In genomic region chr16:89536886-89537548, GRCh38 we compare ENCODE assay signal across 23 cellular contexts. TPM values are rescaled to one million over a fixed set of nuclear protein-coding genes. Genes with fewer than 3 reads are reported as not detected.
DNase-seq lines count a peak whose midpoint lies in the region; ATAC-seq and TF ChIP-seq lines count a peak whose summit lies in the region.
"Had no signal": no experiment of that assay in that cellular context is flagged by ENCODE, and none has a peak within 500 bp of the region (broad histone marks: within the 10 kb centered on the region; RNA-seq: fewer than 3 reads in every experiment).

No MANE protein-coding gene starts in this region.

- DNase-seq in A673 (ENCODE audit: low spot score) (peak; percentile 37), T-cell (no peak), fibroblast of pulmonary artery (ENCODE audit: low read depth) (peak; percentile 13), NCI-H1092 treated with DMSO at 0.1 percent for 48 hours (lab: John Stamatoyannopoulos, UW) (no peak), AML-193 (lab: John Stamatoyannopoulos, UW) (no peak)
- DNase-seq in naive thymus-derived CD4-positive, alpha-beta T cell: no peak
- DNase-seq: activated CD8-positive, alpha-beta memory T cell treated with anti-CD3 and anti-CD28 coated beads for 24 hours; activated T-cell treated with anti-CD3 and anti-CD28 coated beads, Interleukin-2, amount 50 U/mL, for 48 hours; CD4-positive, CD25-positive, alpha-beta regulatory T cell; DND-41; naive B cell; NCI-H1930; NCI-H446; psoas muscle; stimulated activated CD4-positive, alpha-beta T cell treated with anti-CD3 and anti-CD28 coated beads, Interleukin-4, amount 100 ng/mL, for 24 hours; T-helper 9 cell had no signal

- no peak overlapping the region for H3K27ac ChIP-seq in A673 (ENCODE audit: low read depth, low read length, poor library complexity, severe bottlenecking)
- H3K27ac ChIP-seq in naive thymus-derived CD4-positive, alpha-beta T cell (ENCODE audit: low read depth, low read length): peak overlapping the region; percentile 16
- H3K27ac ChIP-seq: A549, breast epithelium, psoas muscle, SK-N-MC had no signal

- no peaks in the 10 kb centered on the region for H3K27me3 ChIP-seq in A673 (replicated peaks; ENCODE audit: insufficient read depth, low read depth, low read length, poor library complexity)
- no peaks in the 10 kb centered on the region for H3K27me3 ChIP-seq in naive thymus-derived CD4-positive, alpha-beta T cell (ENCODE audit: control insufficient read depth in 2 of 2, insufficient read depth in 2 of 2, low read length in 2 of 2)
- H3K27me3 ChIP-seq: breast epithelium had no signal

- peaks cover 22 to 30% (median 23%) of the 10 kb centered on the region in 3 donors for H3K4me1 Mint-ChIP-seq in T-cell
- peaks cover 17 to 27% (median 24%) of the 10 kb centered on the region in 7 donors for H3K4me1 Mint-ChIP-seq in naive thymus-derived CD4-positive, alpha-beta T cell

- peaks cover 19% of the 10 kb centered on the region for H3K36me3 Mint-ChIP-seq in T-cell
- H3K36me3 Mint-ChIP-seq in naive thymus-derived CD4-positive, alpha-beta T cell: peaks cover 0 to 15% (median 8%) of the 10 kb centered on the region in 5 donors

- no peak for TF ChIP-seq CTCF in A673 (conservative IDR thresholded peaks at IDR 0.05; ENCODE audit: low read depth, low read length)
- TF ChIP-seq CTCF in fibroblast of pulmonary artery (IDR thresholded peaks at IDR 0.05; ENCODE audit: low read length, missing control alignments): no peak

- POLR2A ChIA-PET in A673 (lab: Charles Lee; ENCODE audit: low non-redundant PET): no interaction called here
- POLR2A ChIA-PET in T-cell (lab: Charles Lee): no interaction called here
- POLR2A ChIA-PET in naive thymus-derived CD4-positive, alpha-beta T cell (lab: Charles Lee): interaction anchor here (0.6 to 1.4 kb wide), 4 partner anchors 12 to 332 kb away, joined by 3 to 4 read pairs (median 4); no protein-coding TSS in a partner anchor

- H3K36me3 ChIP-seq in A673 (ENCODE audit: insufficient read depth, low read length, poor library complexity, severe bottlenecking): peaks cover 26% of the 10 kb centered on the region
- H3K36me3 ChIP-seq in naive thymus-derived CD4-positive, alpha-beta T cell (ENCODE audit: control insufficient read depth in 2 of 3, insufficient read depth in 3 of 3, low read length in 3 of 3): peaks cover 0 to 50% (median 8%) of the 10 kb centered on the region in 3 experiments

- intact Hi-C loops in A673 (cut with micrococcal nuclease; ENCODE audit: unreplicated experiment): no loop called here
- intact Hi-C loops in naive thymus-derived CD4-positive, alpha-beta T cell (cut with micrococcal nuclease): no loop called here

- ATAC-seq in T-cell (replicated peaks in 1 of 4) (no peak), HG03342 (IDR thresholded peaks at IDR 0.05; ENCODE audit: unreplicated experiment) (no peak), GM18858 (IDR thresholded peaks at IDR 0.05; ENCODE audit: unreplicated experiment) (no peak)
- no peak for ATAC-seq in naive thymus-derived CD4-positive, alpha-beta T cell
- ATAC-seq: A549, psoas muscle had no signal

- peak overlapping the region; percentile 39 to 69 for H3K27ac Mint-ChIP-seq in T-cell
- H3K27ac Mint-ChIP-seq in naive thymus-derived CD4-positive, alpha-beta T cell: peak overlapping the region; percentile 38 to 90 (median 73)
- H3K27ac Mint-ChIP-seq: activated naive CD8-positive, alpha-beta T cell; CD4-positive, CD25-positive, alpha-beta regulatory T cell had no signal

- CTCF ChIA-PET in A673 (lab: Charles Lee) (no interaction called here), T-cell (lab: Charles Lee) (no interaction called here)
- CTCF ChIA-PET in naive thymus-derived CD4-positive, alpha-beta T cell (lab: Charles Lee): interaction anchor here (1.0 kb wide), 1 partner anchor 12 kb away, joined by 3 read pairs; no protein-coding TSS in a partner anchor

- H3K4me1 ChIP-seq in A673 (ENCODE audit: insufficient read depth, low read length, poor library complexity, severe bottlenecking): no peaks in the 10 kb centered on the region
- peaks cover 9 to 22% of the 10 kb centered on the region in 2 donors for H3K4me1 ChIP-seq in naive thymus-derived CD4-positive, alpha-beta T cell (ENCODE audit: control insufficient read depth in 2 of 2, insufficient read depth in 2 of 2, low read length in 2 of 2)
- H3K4me1 ChIP-seq: A549, breast epithelium had no signal

- H3K9me3 ChIP-seq in A673 (ENCODE audit: low read depth, low read length, poor library complexity, severe bottlenecking): no peaks in the 10 kb centered on the region
- no peaks in the 10 kb centered on the region for H3K9me3 ChIP-seq in naive thymus-derived CD4-positive, alpha-beta T cell (ENCODE audit: control insufficient read depth in 2 of 3, low read length in 3 of 3)
- H3K9me3 ChIP-seq: A549, breast epithelium, psoas muscle had no signal

- no peak overlapping the region for H3K4me3 Mint-ChIP-seq in T-cell
- H3K4me3 Mint-ChIP-seq in naive thymus-derived CD4-positive, alpha-beta T cell: peak overlapping the region in 1 of 10 donors; percentile 2
- H3K4me3 Mint-ChIP-seq: activated naive CD8-positive, alpha-beta T cell; CD4-positive, CD25-positive, alpha-beta regulatory T cell; naive B cell had no signal

- no TSS peak for BruUV-seq in A673 (replicated peaks; lab: Mats Ljungman, UMichigan)

- no peak overlapping the region for H3K4me3 ChIP-seq in A673 (ENCODE audit: low read depth, low read length, poor library complexity, severe bottlenecking)
- H3K4me3 ChIP-seq in fibroblast of pulmonary artery (replicated peaks; ENCODE audit: low read depth, low read length): no peak overlapping the region
- H3K4me3 ChIP-seq in naive thymus-derived CD4-positive, alpha-beta T cell (ENCODE audit: low read length): no peak overlapping the region
- H3K4me3 ChIP-seq: A549, breast epithelium, psoas muscle, SK-N-MC had no signal

- no peaks in the 10 kb centered on the region for H3K9me3 Mint-ChIP-seq in T-cell
- H3K9me3 Mint-ChIP-seq in naive thymus-derived CD4-positive, alpha-beta T cell: no peaks in the 10 kb centered on the region
- H3K9me3 Mint-ChIP-seq: CD4-positive, CD25-positive, alpha-beta regulatory T cell had no signal

- H3K27me3 Mint-ChIP-seq in T-cell: no peaks in the 10 kb centered on the region
- H3K27me3 Mint-ChIP-seq in naive thymus-derived CD4-positive, alpha-beta T cell: no peaks in the 10 kb centered on the region
- H3K27me3 Mint-ChIP-seq: activated naive CD8-positive, alpha-beta T cell; CD4-positive, CD25-positive, alpha-beta regulatory T cell; naive B cell had no signal

RNA-seq across cellular contexts. Expression of gene RPL13, which starts 23.5 kb away (rescaled TPM):
- total RNA-seq in A673 (2021): 2,140 and 2,205 TPM in 2 replicates
- total RNA-seq in T-cell: 1,000 to 10,000 TPM; 4,444 to 6,530 (median 5,942) TPM
- total RNA-seq in naive thymus-derived CD4-positive, alpha-beta T cell: 1,000 to 10,000 TPM; 2,239 to 5,631 (median 5,332) TPM
- 1,000 to 10,000 TPM; 6,375 to 8,810 TPM for polyA plus RNA-seq in naive thymus-derived CD4-positive, alpha-beta T cell

RNA-seq across cellular contexts. Expression of gene SPG7, which starts 28.8 kb away (rescaled TPM):
- total RNA-seq in A673 (2021) (100 and 113 TPM in 2 replicates), T-cell (100 to 1,000 TPM; 161 to 203 (median 184) TPM)
- total RNA-seq in naive thymus-derived CD4-positive, alpha-beta T cell: 100 to 1,000 TPM; 129 to 181 (median 170) TPM
- polyA plus RNA-seq in naive thymus-derived CD4-positive, alpha-beta T cell: 10 to 100 TPM; 48.6 to 56.6 TPM

RNA-seq across cellular contexts. Expression of gene CPNE7, which starts 38.5 kb away (rescaled TPM):
- total RNA-seq in A673 (2021): 108 and 109 TPM in 2 replicates
- total RNA-seq in T-cell: 1 to 10 TPM; 1.9 to 8.7 (median 5.1) TPM
- total RNA-seq in naive thymus-derived CD4-positive, alpha-beta T cell: 1 to 10 TPM in 1 of 5 experiments, under 1 TPM in 1, not detected in 3; 0.39 to 5.2 TPM
- not detected for polyA plus RNA-seq in naive thymus-derived CD4-positive, alpha-beta T cell
- total RNA-seq: psoas muscle, subcutaneous adipose tissue had no signal

RNA-seq across cellular contexts. Expression of gene ANKRD11, which starts 46.7 kb away (rescaled TPM):
- total RNA-seq in A673 (2021): 217 and 248 TPM in 2 replicates
- 100 to 1,000 TPM; 257 to 294 (median 271) TPM for total RNA-seq in T-cell
- total RNA-seq in naive thymus-derived CD4-positive, alpha-beta T cell: 100 to 1,000 TPM; 178 to 254 (median 240) TPM
- 10 to 100 TPM in 1 of 2 donors, 1 to 10 TPM in 1; 8.7 to 28.4 TPM for polyA plus RNA-seq in naive thymus-derived CD4-positive, alpha-beta T cell

Comparison
In these comparisons a context has a peak if more than half of its experiments do, and no peak if none do; other contexts are left out.
1. DNase-seq: peak in A673 (single experiment) and fibroblast of pulmonary artery (single experiment); none in T-cell (0 of 34), naive thymus-derived CD4-positive, alpha-beta T cell (0 of 9), NCI-H1092 treated with DMSO at 0.1 percent for 48 hours (single experiment) and AML-193 (0 of 2).
2. RNA of gene CPNE7, which starts 38.5 kb away (total RNA-seq): 108 to 109 TPM in A673; 1.9 to 8.7 TPM in T-cell and 0.39 to 5.2 TPM in naive thymus-derived CD4-positive, alpha-beta T cell; every median in the first group is over 10 times any median in the second.